In genomic region chr16:57633383-57634064, GRCh38 we compare ENCODE assay signal across 1 cellular context.
TF ChIP-seq lines count a peak whose summit lies in the region.

No MANE protein-coding gene starts in this region.

TF ChIP-seq in HEK293, 187 proteins besides CTCF, POLR2A, EP300 and RAD21:
- no peak for TF ChIP-seq ZNF121 (tag by site-specific recombination; IDR thresholded peaks at IDR 0.05)
- no peak for TF ChIP-seq OSR2 (tag by site-specific recombination; IDR thresholded peaks at IDR 0.05)
- TF ChIP-seq ZNF768 (tag by site-specific recombination; IDR thresholded peaks at IDR 0.05), result peak; percentile 65; the same call in 1 of the 2 replicates
